ENCODE assay signal across 22 cellular contexts in the genomic region with DNA sequence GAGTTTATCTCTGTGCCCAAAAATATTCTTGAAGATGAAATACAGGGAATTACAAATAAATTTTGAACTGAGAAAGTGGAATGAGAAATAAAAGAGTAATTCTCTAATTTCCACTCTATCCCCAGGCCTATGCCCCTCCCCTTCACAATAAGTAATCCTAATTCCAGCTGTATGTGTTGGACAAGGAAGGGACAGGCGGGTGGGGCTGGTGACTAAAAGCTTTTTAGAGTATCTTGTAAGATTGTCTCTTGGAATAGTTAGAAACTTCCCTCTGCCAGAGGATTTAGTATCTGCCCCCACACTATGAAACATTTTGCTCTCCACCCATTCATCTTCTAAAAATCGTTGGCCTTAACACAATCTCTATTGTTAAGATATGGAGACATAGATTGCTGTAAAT.
"Had no signal": no experiment of that assay in that cellular context is flagged by ENCODE, and none has a peak within 500 bp of the region (broad histone marks: within the 10 kb centered on the region; RNA-seq: fewer than 3 reads in every experiment).

No MANE protein-coding gene starts in this region.

- H3K27ac Mint-ChIP-seq: activated CD4-positive, alpha-beta T cell treated with anti-CD3 and anti-CD28 coated beads, Interleukin-2, amount 10 ng/mL, durations not matched to agents 24 days and 14 days; activated CD8-positive, alpha-beta T cell treated with anti-CD3 and anti-CD28 coated beads, Interleukin-2, amount 10 ng/mL, durations not matched to agents 7 days and 5 days; activated naive CD4-positive, alpha-beta T cell treated with anti-CD3 and anti-CD28 coated beads, Interleukin-2, amount 10 ng/mL, durations not matched to agents 7 days and 5 days; nephron; stimulated activated naive B cell treated with anti-CD40 and anti-IgM and Interleukin-4, amounts not matched to agents 10 μg/mL and 1 μg/mL and 100 μg/mL, for 72 hours; T-cell had no signal

- H3K27me3 ChIP-seq: ascending aorta, esophagus squamous epithelium, upper lobe of left lung had no signal

- H3K4me1 ChIP-seq: ascending aorta, esophagus squamous epithelium, upper lobe of left lung had no signal

- H3K4me3 Mint-ChIP-seq: activated CD4-positive, alpha-beta T cell treated with anti-CD3 and anti-CD28 coated beads, Interleukin-2, amount 10 ng/mL, durations not matched to agents 24 days and 14 days; activated CD8-positive, alpha-beta T cell treated with anti-CD3 and anti-CD28 coated beads, Interleukin-2, amount 10 ng/mL, durations not matched to agents 7 days and 5 days; activated naive CD4-positive, alpha-beta T cell treated with anti-CD3 and anti-CD28 coated beads, Interleukin-2, amount 10 ng/mL, durations not matched to agents 7 days and 5 days; activated T-cell treated with anti-CD3 and anti-CD28 coated beads, Interleukin-2, amount 50 U/mL, for 4 hours; nephron; stimulated activated naive B cell treated with anti-CD40 and anti-IgM and Interleukin-4, amounts not matched to agents 10 μg/mL and 1 μg/mL and 100 μg/mL, for 72 hours; T-cell had no signal

- DNase-seq: activated CD4-positive, alpha-beta T cell treated with anti-CD3 and anti-CD28 coated beads, Interleukin-2, amount 10 ng/mL, durations not matched to agents 24 days and 14 days; activated CD8-positive, alpha-beta T cell treated with anti-CD3 and anti-CD28 coated beads, Interleukin-2, amount 10 ng/mL, durations not matched to agents 7 days and 5 days; activated effector memory CD4-positive, alpha-beta T cell treated with Interleukin-2 at 50 U/mL for 16 hours; activated naive CD4-positive, alpha-beta T cell treated with anti-CD3 and anti-CD28 coated beads, Interleukin-2, amount 10 ng/mL, durations not matched to agents 7 days and 5 days; activated T-cell treated with anti-CD3 and anti-CD28 coated beads, Interleukin-2, amount 50 U/mL, for 4 hours; cerebellar nuclear complex; cortex of kidney; esophagus squamous epithelium; foreskin melanocyte; hypothalamus; kidney; midbrain; posterior cingulate gyrus; stimulated activated naive B cell treated with anti-CD40 and anti-IgM and Interleukin-4, amounts not matched to agents 10 μg/mL and 1 μg/mL and 100 μg/mL, for 72 hours; T-cell; T-helper 9 cell; upper lobe of left lung had no signal

- H3K36me3 Mint-ChIP-seq: activated naive CD4-positive, alpha-beta T cell treated with anti-CD3 and anti-CD28 coated beads, Interleukin-2, amount 10 ng/mL, durations not matched to agents 7 days and 5 days; stimulated activated naive B cell treated with anti-CD40 and anti-IgM and Interleukin-4, amounts not matched to agents 10 μg/mL and 1 μg/mL and 100 μg/mL, for 72 hours; T-cell had no signal

- H3K27me3 Mint-ChIP-seq: activated CD4-positive, alpha-beta T cell treated with anti-CD3 and anti-CD28 coated beads, Interleukin-2, amount 10 ng/mL, durations not matched to agents 24 days and 14 days; activated naive CD4-positive, alpha-beta T cell treated with anti-CD3 and anti-CD28 coated beads, Interleukin-2, amount 10 ng/mL, durations not matched to agents 7 days and 5 days; T-cell had no signal

- H3K27ac ChIP-seq: ascending aorta, esophagus squamous epithelium, thoracic aorta, upper lobe of left lung had no signal

- H3K4me1 Mint-ChIP-seq: activated CD4-positive, alpha-beta T cell treated with anti-CD3 and anti-CD28 coated beads, Interleukin-2, amount 10 ng/mL, durations not matched to agents 24 days and 14 days; activated naive CD4-positive, alpha-beta T cell treated with anti-CD3 and anti-CD28 coated beads, Interleukin-2, amount 10 ng/mL, durations not matched to agents 7 days and 5 days; nephron; stimulated activated naive B cell treated with anti-CD40 and anti-IgM and Interleukin-4, amounts not matched to agents 10 μg/mL and 1 μg/mL and 100 μg/mL, for 72 hours; T-cell had no signal

- H3K36me3 ChIP-seq: ascending aorta, esophagus squamous epithelium, thoracic aorta, upper lobe of left lung had no signal

- H3K9me3 ChIP-seq: ascending aorta, esophagus squamous epithelium, thoracic aorta, upper lobe of left lung had no signal

- ATAC-seq: activated CD8-positive, alpha-beta T cell treated with anti-CD3 and anti-CD28 coated beads, Interleukin-2, amount 10 ng/mL, durations not matched to agents 7 days and 5 days; activated T-cell treated with anti-CD3 and anti-CD28 coated beads, Interleukin-2, amount 50 U/mL, for 4 hours; left lobe of liver; stimulated activated naive B cell treated with anti-CD40 and anti-IgM and Interleukin-4, amounts not matched to agents 10 μg/mL and 1 μg/mL and 100 μg/mL, for 72 hours; T-cell had no signal

- H3K9me3 Mint-ChIP-seq: activated CD4-positive, alpha-beta T cell treated with anti-CD3 and anti-CD28 coated beads, Interleukin-2, amount 10 ng/mL, durations not matched to agents 24 days and 14 days; nephron; stimulated activated naive B cell treated with anti-CD40 and anti-IgM and Interleukin-4, amounts not matched to agents 10 μg/mL and 1 μg/mL and 100 μg/mL, for 72 hours had no signal

- H3K4me3 ChIP-seq: ascending aorta, esophagus squamous epithelium, lung, thoracic aorta, upper lobe of left lung had no signal
